In genomic region chr12:117390866-117391265, GRCh38 we compare ENCODE assay signal across 39 cellular contexts. TPM values are rescaled to one million over a fixed set of nuclear protein-coding genes. Genes with fewer than 3 reads are reported as not detected.
"Had no signal": no experiment of that assay in that cellular context is flagged by ENCODE, and none has a peak within 500 bp of the region (broad histone marks: within the 10 kb centered on the region; RNA-seq: fewer than 3 reads in every experiment).

No MANE protein-coding gene starts in this region.

- H3K9ac ChIP-seq: KMS-11 had no signal

- H3K9me3 ChIP-seq: MG63 had no signal

- DNase-seq: Karpas-422, Kasumi-1, MG63, MM.1S, MV-4-11, NCI-H1048, NCI-H1092, NCI-H1092 treated with DMSO at 0.1 percent for 48 hours, NCI-H1105, NCI-H1105 treated with DMSO at 0.1 percent for 48 hours, NCI-H1417, NCI-H1417 treated with DMSO at 0.1 percent for 48 hours, NCI-H1436, NCI-H1436 treated with DMSO at 0.1 percent for 48 hours, NCI-H146, NCI-H1694, NCI-H1694 treated with DMSO at 0.1 percent for 48 hours, NCI-H187, NCI-H187 treated with DMSO at 0.1 percent for 48 hours, NCI-H1930, NCI-H2029, NCI-H2029 treated with DMSO at 0.1 percent for 48 hours, NCI-H2081, NCI-H2081 treated with DMSO at 0.1 percent for 48 hours, NCI-H2107, NCI-H2171, NCI-H2171 treated with DMSO at 0.1 percent for 48 hours, NCI-H2227 treated with DMSO at 0.1 percent for 48 hours, NCI-H226, NCI-H345, NCI-H446, NCI-H446 treated with DMSO at 0.1 percent for 48 hours, NCI-H510A, NCI-H510A treated with DMSO at 0.1 percent for 48 hours, NCI-H524 had no signal

- H3K4me3 ChIP-seq: MG63 had no signal

- H3K4me2 ChIP-seq: KMS-11 had no signal

- H3K27me3 ChIP-seq: MG63 had no signal

- H3K27ac ChIP-seq: KMS-11 had no signal

- H3K36me3 ChIP-seq: MG63 had no signal

RNA-seq across cellular contexts. Expression of gene NOS1, which starts 29.4 kb away (rescaled TPM):
- total RNA-seq: LHCN-M2, M059J, MCF 10A had no signal
